In the genomic region with DNA sequence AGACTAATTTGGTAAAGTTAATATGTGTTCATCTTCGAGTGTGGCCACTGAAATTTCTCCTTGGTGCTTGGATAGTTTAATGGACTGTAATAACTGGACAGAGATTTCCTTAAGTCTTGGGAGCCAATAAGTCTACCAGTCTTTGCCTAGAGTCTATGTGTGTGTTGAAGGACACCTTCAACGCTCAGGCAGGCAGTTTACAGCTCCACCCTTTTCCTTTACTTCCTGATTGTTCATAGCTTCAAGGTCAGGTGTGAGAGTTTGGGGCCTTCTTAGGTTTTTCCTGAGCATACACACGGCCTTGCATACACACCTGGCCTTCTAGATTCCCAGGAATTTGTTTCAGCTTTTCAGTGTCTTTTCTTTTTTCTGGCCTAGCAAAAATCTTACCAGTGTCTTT, we compare ENCODE assay signal across 29 cellular contexts.
"Had no signal": no experiment of that assay in that cellular context is flagged by ENCODE, and none has a peak within 500 bp of the region (broad histone marks: within the 10 kb centered on the region; RNA-seq: fewer than 3 reads in every experiment).

No MANE protein-coding gene starts in this region.

- ATAC-seq: naive thymus-derived CD8-positive, alpha-beta T cell; natural killer cell treated with Interleukin-12 subunit alpha and Interleukin-12 subunit beta and Interleukin-15 and Interleukin-18, amount 100 ng/mL, for 72 hours; psoas muscle; right cardiac atrium; right lobe of liver; stimulated activated memory B cell treated with anti-CD40 and anti-IgM and Interleukin-4, amounts not matched to agents 10 μg/mL and 1 μg/mL and 100 μg/mL, for 72 hours; stimulated activated naive CD8-positive, alpha-beta T cell treated with anti-CD3 and anti-CD28 coated beads, Interleukin-15, amount 100 ng/mL, for 72 hours; stimulated activated naive CD8-positive, alpha-beta T cell treated with anti-CD3 and anti-CD28 coated beads, Interleukin-15, Interleukin-2, amounts not matched to agents 100 U/mL and 50 U/mL, for 24 hours; upper lobe of right lung had no signal

- H3K4me2 ChIP-seq: smooth muscle cell had no signal

- H2AFZ ChIP-seq: parathyroid adenoma had no signal

- H3K36me3 ChIP-seq: ovary, right lobe of liver, spleen, suprapubic skin, tibial artery, transverse colon, upper lobe of right lung, uterus had no signal

- H3K9me3 ChIP-seq: ovary, suprapubic skin, testis, transverse colon, upper lobe of right lung, uterus had no signal

- H3K9ac ChIP-seq: parathyroid adenoma had no signal

- H3K4me3 ChIP-seq: ovary, psoas muscle, right lobe of liver, skin epidermis, smooth muscle cell, spleen, suprapubic skin, testis, tibial artery, transverse colon, upper lobe of right lung, uterus had no signal

- DNase-seq: naive thymus-derived CD8-positive, alpha-beta T cell; nephron progenitor cell; occipital lobe; ovary; posterior cingulate gyrus; psoas muscle; right cardiac atrium; right lobe of liver; spleen; stimulated activated CD4-positive, alpha-beta T cell treated with anti-CD3 and anti-CD28 coated beads, Interleukin-12 subunit alpha, Interleukin-12 subunit beta, amount 100 ng/mL, for 4 hours; stimulated activated CD4-positive, alpha-beta T cell treated with anti-CD3 and anti-CD28 coated beads, Interleukin-1b, Interleukin-23, amount 100 ng/mL, for 48 hours; stimulated activated CD4-positive, alpha-beta T cell treated with anti-CD3 and anti-CD28 coated beads, Interleukin-4, amount 100 ng/mL, for 1 hour; stimulated activated CD4-positive, alpha-beta T cell treated with anti-CD3 and anti-CD28 coated beads, Interleukin-4, amount 100 ng/mL, for 4 hours; stimulated activated CD8-positive, alpha-beta memory T cell treated with anti-CD3 and anti-CD28 coated beads, Interleukin-4, amount 100 ng/mL, for 48 hours; stimulated activated naive CD4-positive, alpha-beta T cell; stimulated activated naive CD8-positive, alpha-beta T cell treated with anti-CD3 and anti-CD28 coated beads, Interleukin-15, amount 100 ng/mL, for 72 hours; stimulated activated naive CD8-positive, alpha-beta T cell treated with anti-CD3 and anti-CD28 coated beads, Interleukin-15, Interleukin-2, amounts not matched to agents 100 U/mL and 50 U/mL, for 24 hours; substantia nigra; testis; tibial artery; transverse colon; upper lobe of right lung; uterus had no signal

- H3K4me1 ChIP-seq: parathyroid adenoma, psoas muscle, right lobe of liver, spleen, suprapubic skin, testis, tibial artery, transverse colon, upper lobe of right lung, uterus had no signal

- H3K79me2 ChIP-seq: parathyroid adenoma had no signal

- H3K27ac ChIP-seq: ovary, parathyroid adenoma, psoas muscle, right lobe of liver, skin epidermis, spleen, suprapubic skin, testis, tibial artery, transverse colon, upper lobe of right lung, uterus had no signal

- H3K27me3 ChIP-seq: ovary, right lobe of liver, spleen, suprapubic skin, testis, tibial artery, transverse colon, upper lobe of right lung, uterus had no signal
